In genomic region chr13:74052402-74052928, GRCh38 we compare ENCODE assay signal across 18 cellular contexts.
A peak's percentile ranks its signal among the peaks of the same experiment; 100 is the strongest.
DNase-seq lines count a peak whose midpoint lies in the region; ATAC-seq and TF ChIP-seq lines count a peak whose summit lies in the region.
"Had no signal": no experiment of that assay in that cellular context is flagged by ENCODE, and none has a peak within 500 bp of the region (broad histone marks: within the 10 kb centered on the region; RNA-seq: fewer than 3 reads in every experiment).

No MANE protein-coding gene starts in this region.

- POLR2A ChIA-PET in naive thymus-derived CD8-positive, alpha-beta T cell (lab: Charles Lee) = no interaction called here

- H3K36me3 Mint-ChIP-seq in activated naive CD8-positive, alpha-beta T cell = peaks cover 14% of the 10 kb centered on the region
- H3K36me3 Mint-ChIP-seq in activated naive CD8-positive, alpha-beta T cell treated with anti-CD3 and anti-CD28 coated beads, Interleukin-2, amount 50 U/mL, for 24 hours (ENCODE audit: low read depth) = peaks cover 11% of the 10 kb centered on the region
- H3K36me3 Mint-ChIP-seq in naive thymus-derived CD8-positive, alpha-beta T cell = peaks cover 4 to 11% (median 10%) of the 10 kb centered on the region in 3 donors

- no peak for ATAC-seq in activated naive CD8-positive, alpha-beta T cell treated with anti-CD3 and anti-CD28 coated beads, Interleukin-2, amount 50 U/mL, for 24 hours
- no peak for ATAC-seq in naive thymus-derived CD8-positive, alpha-beta T cell

- no peak for TF ChIP-seq EP300 in Ishikawa (IDR thresholded peaks at IDR 0.05; ENCODE audit: borderline replicate concordance)

- H3K4me1 Mint-ChIP-seq in activated naive CD8-positive, alpha-beta T cell (ENCODE audit: low read depth) = peaks cover 94% of the 10 kb centered on the region
- peaks cover 79% of the 10 kb centered on the region for H3K4me1 Mint-ChIP-seq in activated naive CD8-positive, alpha-beta T cell treated with anti-CD3 and anti-CD28 coated beads, Interleukin-2, amount 50 U/mL, for 24 hours
- peaks cover 59 to 98% (median 90%) of the 10 kb centered on the region in 4 donors for H3K4me1 Mint-ChIP-seq in naive thymus-derived CD8-positive, alpha-beta T cell

- H3K27me3 Mint-ChIP-seq in activated naive CD8-positive, alpha-beta T cell = no peaks in the 10 kb centered on the region
- H3K27me3 Mint-ChIP-seq in activated naive CD8-positive, alpha-beta T cell treated with anti-CD3 and anti-CD28 coated beads, Interleukin-2, amount 50 U/mL, for 24 hours = no peaks in the 10 kb centered on the region
- H3K27me3 Mint-ChIP-seq in naive thymus-derived CD8-positive, alpha-beta T cell = no peaks in the 10 kb centered on the region

- DNase-seq in activated naive CD8-positive, alpha-beta T cell treated with anti-CD3 and anti-CD28 coated beads, Interleukin-2, amount 50 U/mL, for 24 hours = no peak
- peak; percentile 78 for DNase-seq in fibroblast of gingiva (ENCODE audit: low read depth)
- peak; percentile 31 for DNase-seq in stromal cell of bone marrow (ENCODE audit: low read depth)
- DNase-seq in DMS79 (lab: John Stamatoyannopoulos, UW) = no peak
- no peak for DNase-seq in naive thymus-derived CD8-positive, alpha-beta T cell
- DNase-seq: activated CD4-positive, alpha-beta T cell treated with anti-CD3 and anti-CD28 coated beads, Interleukin-2, amount 50 U/mL, for 4 hours; amniotic stem cell; Caco-2; effector memory CD4-positive, alpha-beta T cell; HCEC 1CT; mesenchymal stem cell; MM.1S; NCI-H1694; NCI-H226; small intestine had no signal

- H3K27ac Mint-ChIP-seq in activated naive CD8-positive, alpha-beta T cell = peak overlapping the region; percentile 58
- H3K27ac Mint-ChIP-seq in activated naive CD8-positive, alpha-beta T cell treated with anti-CD3 and anti-CD28 coated beads, Interleukin-2, amount 50 U/mL, for 24 hours = no peak overlapping the region
- peak overlapping the region in 4 of 10 donors; percentile 52 to 76 (median 54) for H3K27ac Mint-ChIP-seq in naive thymus-derived CD8-positive, alpha-beta T cell

- no peak for TF ChIP-seq RAD21 in Ishikawa (IDR thresholded peaks at IDR 0.05; ENCODE audit: low read depth)

- no peak overlapping the region for H3K4me3 Mint-ChIP-seq in activated naive CD8-positive, alpha-beta T cell
- H3K4me3 Mint-ChIP-seq in activated naive CD8-positive, alpha-beta T cell treated with anti-CD3 and anti-CD28 coated beads, Interleukin-2, amount 50 U/mL, for 24 hours = no peak overlapping the region
- no peak overlapping the region for H3K4me3 Mint-ChIP-seq in naive thymus-derived CD8-positive, alpha-beta T cell
- H3K4me3 Mint-ChIP-seq: nephron had no signal

- H3K9me3 Mint-ChIP-seq in activated naive CD8-positive, alpha-beta T cell (ENCODE audit: low read depth) = no peaks in the 10 kb centered on the region
- peaks cover 7% of the 10 kb centered on the region for H3K9me3 Mint-ChIP-seq in activated naive CD8-positive, alpha-beta T cell treated with anti-CD3 and anti-CD28 coated beads, Interleukin-2, amount 50 U/mL, for 24 hours
- H3K9me3 Mint-ChIP-seq in naive thymus-derived CD8-positive, alpha-beta T cell = peaks cover 0 to 4% (median 0%) of the 10 kb centered on the region in 9 donors

TF ChIP-seq in Ishikawa, 13 proteins besides CTCF, POLR2A, EP300 and RAD21:
- TF ChIP-seq, protein P1, sequence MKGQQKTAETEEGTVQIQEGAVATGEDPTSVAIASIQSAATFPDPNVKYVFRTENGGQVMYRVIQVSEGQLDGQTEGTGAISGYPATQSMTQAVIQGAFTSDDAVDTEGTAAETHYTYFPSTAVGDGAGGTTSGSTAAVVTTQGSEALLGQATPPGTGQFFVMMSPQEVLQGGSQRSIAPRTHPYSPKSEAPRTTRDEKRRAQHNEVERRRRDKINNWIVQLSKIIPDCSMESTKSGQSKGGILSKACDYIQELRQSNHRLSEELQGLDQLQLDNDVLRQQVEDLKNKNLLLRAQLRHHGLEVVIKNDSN (IDR thresholded peaks at IDR 0.05) = peak; percentile 16; the same call in 1 of the 2 replicates
- TF ChIP-seq, protein P2, sequence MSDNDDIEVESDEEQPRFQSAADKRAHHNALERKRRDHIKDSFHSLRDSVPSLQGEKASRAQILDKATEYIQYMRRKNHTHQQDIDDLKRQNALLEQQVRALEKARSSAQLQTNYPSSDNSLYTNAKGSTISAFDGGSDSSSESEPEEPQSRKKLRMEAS (IDR thresholded peaks at IDR 0.05) = no peak

Comparison
In these comparisons a context has a peak if more than half of its experiments do, and no peak if none do; other contexts are left out.
1. DNase-seq: peak in fibroblast of gingiva (single experiment) and stromal cell of bone marrow (single experiment); none in activated naive CD8-positive, alpha-beta T cell treated with anti-CD3 and anti-CD28 coated beads, Interleukin-2, amount 50 U/mL, for 24 hours (single experiment), DMS79 (single experiment) and naive thymus-derived CD8-positive, alpha-beta T cell (0 of 10).